ENCODE assay signal across 36 cellular contexts in genomic region chr10:81101062-81101461, GRCh38.
"Had no signal": no experiment of that assay in that cellular context is flagged by ENCODE, and none has a peak within 500 bp of the region (broad histone marks: within the 10 kb centered on the region; RNA-seq: fewer than 3 reads in every experiment).

No MANE protein-coding gene starts in this region.

- DNase-seq: activated CD4-positive, alpha-beta memory T cell treated with anti-CD3 and anti-CD28 coated beads for 36 hours; activated CD4-positive, alpha-beta T cell treated with anti-CD3 and anti-CD28 coated beads for 1 hour; activated CD4-positive, alpha-beta T cell treated with anti-CD3 and anti-CD28 coated beads for 36 hours; activated CD4-positive, alpha-beta T cell treated with anti-CD3 and anti-CD28 coated beads, Interleukin-2, amount 10 ng/mL, durations not matched to agents 24 days and 14 days; activated CD4-positive, alpha-beta T cell treated with anti-CD3 and anti-CD28 coated beads, Interleukin-2, amount 50 U/mL, for 1 hour; activated CD4-positive, alpha-beta T cell treated with anti-CD3 and anti-CD28 coated beads, Interleukin-2, amount 50 U/mL, for 4 hours; activated CD4-positive, CD25-positive, alpha-beta regulatory T cell; activated CD8-positive, alpha-beta memory T cell treated with anti-CD3 and anti-CD28 coated beads, Interleukin-2, amount 50 U/mL, for 4 hours; activated CD8-positive, alpha-beta T cell treated with anti-CD3 and anti-CD28 coated beads for 36 hours; activated effector memory CD4-positive, alpha-beta T cell treated with anti-CD3 and anti-CD28 coated beads, Interleukin-2, amount 50 U/mL, for 16 hours; activated gamma-delta T cell treated with Interleukin-2 at 50 U/mL for 16 hours; activated naive CD4-positive, alpha-beta T cell; activated naive CD4-positive, alpha-beta T cell treated with anti-CD3 and anti-CD28 coated beads for 36 hours; activated naive CD4-positive, alpha-beta T cell treated with anti-CD3 and anti-CD28 coated beads, Interleukin-2, amount 50 U/mL, for 16 hours; activated naive CD8-positive, alpha-beta T cell treated with anti-CD3 and anti-CD28 coated beads for 36 hours; activated T-cell treated with anti-CD3 and anti-CD28 coated beads for 4 hours; activated T-cell treated with anti-CD3 and anti-CD28 coated beads, Interleukin-2, amount 50 U/mL, for 1 hour; activated T-cell treated with anti-CD3 and anti-CD28 coated beads, Interleukin-2, amount 50 U/mL, for 4 hours; activated T-cell treated with anti-CD3 and anti-CD28 coated beads, Interleukin-2, amount 50 U/mL, for 72 hours; adrenal gland; amniotic stem cell; aorta; body of pancreas; brain microvascular endothelial cell; central memory CD4-positive, alpha-beta T cell; T-helper 1 cell; T-helper 2 cell; T-helper 9 cell; WERI-Rb-1 had no signal

- FAIRE-seq: astrocyte, TTC549 had no signal

- H3K27me3 ChIP-seq: adrenal gland, body of pancreas, brain microvascular endothelial cell, breast epithelium had no signal

- H3K36me3 ChIP-seq: adrenal gland, brain microvascular endothelial cell, breast epithelium, WERI-Rb-1 had no signal

- ATAC-seq: activated CD4-positive, alpha-beta T cell treated with anti-CD3 and anti-CD28 coated beads for 36 hours; activated CD4-positive, CD25-positive, alpha-beta regulatory T cell treated with anti-CD3 and anti-CD28 coated beads, Interleukin-2, amount 50 U/mL, for 24 hours; activated CD8-positive, alpha-beta T cell treated with anti-CD3 and anti-CD28 coated beads for 36 hours; activated naive CD4-positive, alpha-beta T cell treated with anti-CD3 and anti-CD28 coated beads, Interleukin-2, amount 50 U/mL, for 72 hours; activated T-cell treated with anti-CD3 and anti-CD28 coated beads, Interleukin-2, amount 50 U/mL, for 4 hours; activated T-cell treated with anti-CD3 and anti-CD28 coated beads, Interleukin-2, amount 50 U/mL, for 72 hours; activated T-helper 17 cell treated with anti-CD3 and anti-CD28 coated beads, Interleukin-2, amount 50 U/mL, for 72 hours; body of pancreas; WTC11 had no signal

- H3K4me1 ChIP-seq: adrenal gland, body of pancreas, breast epithelium had no signal

- H3K27ac ChIP-seq: adrenal gland, body of pancreas, brain microvascular endothelial cell, breast epithelium, WERI-Rb-1 had no signal

- H3K4me3 ChIP-seq: adrenal gland, body of pancreas, breast epithelium had no signal

- H3K9me3 ChIP-seq: adrenal gland, body of pancreas, breast epithelium had no signal
